In genomic region chr10:122139226-122139625, GRCh38 we compare ENCODE assay signal across 23 cellular contexts.
DNase-seq lines count a peak whose midpoint lies in the region; ATAC-seq, FAIRE-seq and TF ChIP-seq lines count a peak whose summit lies in the region.
"Had no signal": no experiment of that assay in that cellular context is flagged by ENCODE, and none has a peak within 500 bp of the region (broad histone marks: within the 10 kb centered on the region; RNA-seq: fewer than 3 reads in every experiment).

No MANE protein-coding gene starts in this region.

- no TSS peak for BruUV-seq in OCI-LY7 (replicated peaks; lab: Mats Ljungman, UMichigan)

- no peak for TF ChIP-seq POLR2A in A549 (IDR thresholded peaks at IDR 0.05; ENCODE audit: low read length)

- peaks cover under 1% of the 10 kb centered on the region; the same call in 1 of the 3 replicates for H3K9me3 ChIP-seq in A549
- no peaks in the 10 kb centered on the region for H3K9me3 ChIP-seq in right atrium auricular region
- H3K9me3 ChIP-seq in psoas muscle, result no peaks in the 10 kb centered on the region
- H3K9me3 ChIP-seq in OCI-LY7 (ENCODE audit: low read length), result no peaks in the 10 kb centered on the region
- H3K9me3 ChIP-seq: breast epithelium, HAP-1 had no signal

- FAIRE-seq in A549 (lab: Jason Lieb, UNC), result no peak
- FAIRE-seq: A204.1, RCC 7860 had no signal

- H3K4me1 ChIP-seq in A549, result peaks cover 65% of the 10 kb centered on the region
- peaks cover 0 to 81% of the 10 kb centered on the region in 2 donors for H3K4me1 ChIP-seq in right atrium auricular region
- H3K4me1 ChIP-seq in psoas muscle, result peaks cover 55% of the 10 kb centered on the region
- H3K4me1 ChIP-seq in OCI-LY7 (ENCODE audit: insufficient read depth, low read length, poor library complexity, severe bottlenecking), result no peaks in the 10 kb centered on the region
- H3K4me1 ChIP-seq: breast epithelium had no signal

- peaks cover under 1% of the 10 kb centered on the region for H3K9me3 Mint-ChIP-seq in WTC11
- H3K9me3 Mint-ChIP-seq: activated naive CD4-positive, alpha-beta T cell treated with anti-CD3 and anti-CD28 coated beads, Interleukin-2, amount 50 U/mL, for 24 hours; CD4-positive, alpha-beta memory T cell had no signal

- H4K20me1 ChIP-seq in OCI-LY7 (ENCODE audit: insufficient read depth, low read length), result no peaks in the 10 kb centered on the region

- TF ChIP-seq CTCF in A549 (IDR thresholded peaks at IDR 0.05) (no peak), WTC11 (IDR thresholded peaks at IDR 0.05) (no peak), right atrium auricular region (IDR thresholded peaks at IDR 0.05) (no peak), psoas muscle (IDR thresholded peaks at IDR 0.05) (no peak), OCI-LY7 (conservative IDR thresholded peaks at IDR 0.05; ENCODE audit: low read length) (no peak)

- no peaks in the 10 kb centered on the region for H3K9me2 ChIP-seq in OCI-LY7 (ENCODE audit: insufficient read depth, low read length)

- H3K27ac ChIP-seq in A549, result peak overlapping the region; percentile 88 to 92
- peak overlapping the region; percentile 88 to 95 for H3K27ac ChIP-seq in right atrium auricular region
- peak overlapping the region; percentile 90 for H3K27ac ChIP-seq in psoas muscle
- H3K27ac ChIP-seq in OCI-LY7 (ENCODE audit: low read depth, low read length, poor library complexity, severe bottlenecking), result no peak overlapping the region

- no peaks in the 10 kb centered on the region for H3K27me3 ChIP-seq in right atrium auricular region
- no peaks in the 10 kb centered on the region for H3K27me3 ChIP-seq in psoas muscle (ENCODE audit: insufficient read depth in 3 of 3, low read length in 2 of 3)
- H3K27me3 ChIP-seq: breast epithelium had no signal

- peak overlapping the region; percentile 91 for H3K27ac Mint-ChIP-seq in WTC11
- H3K27ac Mint-ChIP-seq: activated naive CD4-positive, alpha-beta T cell treated with anti-CD3 and anti-CD28 coated beads, Interleukin-2, amount 50 U/mL, for 24 hours; CD4-positive, alpha-beta memory T cell; naive B cell had no signal

- H3K36me3 ChIP-seq in right atrium auricular region (peaks cover 37% of the 10 kb centered on the region), psoas muscle (ENCODE audit: insufficient read depth in 1 of 2, low read depth in 1 of 2) (peaks cover 3 to 60% of the 10 kb centered on the region in 2 donors), OCI-LY7 (ENCODE audit: insufficient read depth, low read length) (no peaks in the 10 kb centered on the region)
- H3K36me3 ChIP-seq: breast epithelium, HAP-1 had no signal

- no peak overlapping the region for H3K4me3 Mint-ChIP-seq in WTC11
- H3K4me3 Mint-ChIP-seq: activated naive CD4-positive, alpha-beta T cell treated with anti-CD3 and anti-CD28 coated beads, Interleukin-2, amount 50 U/mL, for 24 hours; CD4-positive, alpha-beta memory T cell had no signal

- TF ChIP-seq EP300 in A549 (IDR thresholded peaks at IDR 0.05), result no peak

- ATAC-seq in A549 (no peak), WTC11 (no peak), psoas muscle (no peak), HG03108 (IDR thresholded peaks at IDR 0.05; ENCODE audit: unreplicated experiment) (no peak), GM18873 (IDR thresholded peaks at IDR 0.05; ENCODE audit: low FRiP score, unreplicated experiment) (no peak)

- POLR2A ChIA-PET in A549 (lab: Yijun Ruan, JAX) (interaction anchor here (3.1 kb wide), 1 partner anchor 26 kb away, joined by 20 read pairs; no protein-coding TSS in a partner anchor), WTC11 (lab: Charles Lee) (no interaction called here), OCI-LY7 (lab: Charles Lee) (no interaction called here)

- H3K4me1 Mint-ChIP-seq in WTC11, result peaks cover 13% of the 10 kb centered on the region
- H3K4me1 Mint-ChIP-seq: activated naive CD4-positive, alpha-beta T cell treated with anti-CD3 and anti-CD28 coated beads, Interleukin-2, amount 50 U/mL, for 24 hours; CD4-positive, alpha-beta memory T cell; naive B cell had no signal

- intact Hi-C loops in psoas muscle (cut with DNase I), result no loop called here
- intact Hi-C loops in OCI-LY7 (cut with micrococcal nuclease; ENCODE audit: unreplicated experiment), result no loop called here

- no peak for TF ChIP-seq RAD21 in A549 (conservative IDR thresholded peaks at IDR 0.05 in 1 of 2, IDR thresholded peaks at IDR 0.05 in 1 of 2)

- H3K4me2 ChIP-seq in A549 (peak overlapping the region; percentile 86; the same call in 2 of the 3 replicates), OCI-LY7 (ENCODE audit: low read length) (no peak overlapping the region)

- peaks cover 3% of the 10 kb centered on the region for H3K36me3 Mint-ChIP-seq in WTC11
- H3K36me3 Mint-ChIP-seq: activated naive CD4-positive, alpha-beta T cell treated with anti-CD3 and anti-CD28 coated beads, Interleukin-2, amount 50 U/mL, for 24 hours; CD4-positive, alpha-beta memory T cell; naive B cell had no signal

- CTCF ChIA-PET in A549 (lab: Yijun Ruan, JAX) (interaction anchor here (1.0 to 5.0 kb wide), 4 partner anchors 9 to 87 kb away, joined by 3 to 36 read pairs (median 15); no protein-coding TSS in a partner anchor), WTC11 (lab: Charles Lee) (interaction anchor here (1.5 kb wide), 1 partner anchor 88 kb away, joined by 5 read pairs; no protein-coding TSS in a partner anchor), OCI-LY7 (lab: Charles Lee; ENCODE audit: unreplicated experiment) (no interaction called here)

- H3K4me3 ChIP-seq in A549 (no peak overlapping the region), right atrium auricular region (no peak overlapping the region), psoas muscle (no peak overlapping the region), OCI-LY7 (ENCODE audit: low read depth, low read length, poor library complexity, severe bottlenecking) (no peak overlapping the region)
- H3K4me3 ChIP-seq: breast epithelium, HAP-1, skin epidermis had no signal

- 77% methylated on average over 11 of the region's 11 CpGs for WGBS in A549 (ENCODE audit: missing lambda C conversion rate)
- WGBS in psoas muscle, 3 donors, result 24 to 43% (median 29%) methylated on average over 11 of the region's 11 CpGs

- no peaks in the 10 kb centered on the region for H3K79me2 ChIP-seq in OCI-LY7 (ENCODE audit: insufficient read depth, low read depth, low read length)

- DNase-seq in A549 (ENCODE audit: low read depth in 1 of 2, low spot score in 1 of 2) (no peak), WTC11 (ENCODE audit: low spot score) (no peak), right atrium auricular region (ENCODE audit: low spot score) (peak; percentile 77), psoas muscle (no peak), KG1 (lab: John Stamatoyannopoulos, UW) (no peak), OCI-LY7 (ENCODE audit: low spot score) (no peak)
- DNase-seq: activated CD8-positive, alpha-beta memory T cell treated with anti-CD3 and anti-CD28 coated beads, Interleukin-2, amount 50 U/mL, for 4 hours; CD4-positive, alpha-beta memory T cell; effector CD4-positive, alpha-beta T cell; EL; MV-4-11; naive B cell; NCI-H2081; NCI-H774; stimulated activated naive CD4-positive, alpha-beta T cell treated with Interleukin-2 at 50 U/mL for 16 hours had no signal

- H2AFZ ChIP-seq in OCI-LY7 (ENCODE audit: low read length), result no peak overlapping the region

- H3K27me3 Mint-ChIP-seq in WTC11 (ENCODE audit: low read depth), result no peaks in the 10 kb centered on the region

TF ChIP-seq in A549, 52 proteins besides CTCF, POLR2A, EP300 and RAD21 (continues in another document):
- TF ChIP-seq, protein P1, sequence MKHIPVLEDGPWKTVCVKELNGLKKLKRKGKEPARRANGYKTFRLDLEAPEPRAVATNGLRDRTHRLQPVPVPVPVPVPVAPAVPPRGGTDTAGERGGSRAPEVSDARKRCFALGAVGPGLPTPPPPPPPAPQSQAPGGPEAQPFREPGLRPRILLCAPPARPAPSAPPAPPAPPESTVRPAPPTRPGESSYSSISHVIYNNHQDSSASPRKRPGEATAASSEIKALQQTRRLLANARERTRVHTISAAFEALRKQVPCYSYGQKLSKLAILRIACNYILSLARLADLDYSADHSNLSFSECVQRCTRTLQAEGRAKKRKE (CRISPR knock-in tag; IDR thresholded peaks at IDR 0.05; ENCODE audit: low read depth), result no peak
- TF ChIP-seq HMGXB4 (CRISPR knock-in tag; IDR thresholded peaks at IDR 0.05; ENCODE audit: borderline replicate concordance) (no peak), KDM5A (IDR thresholded peaks at IDR 0.05) (no peak)

TF ChIP-seq in WTC11, 78 proteins besides CTCF, POLR2A, EP300 and RAD21:
- no peak for TF ChIP-seq ZNF396 (CRISPR knock-in tag; IDR thresholded peaks at IDR 0.05; ENCODE audit: borderline replicate concordance)
- TF ChIP-seq NFE2L1 (CRISPR knock-in tag; IDR thresholded peaks at IDR 0.05), result no peak
- no peak for TF ChIP-seq ZNF512 (CRISPR knock-in tag; IDR thresholded peaks at IDR 0.05; ENCODE audit: borderline replicate concordance)
- TF ChIP-seq, protein P2, sequence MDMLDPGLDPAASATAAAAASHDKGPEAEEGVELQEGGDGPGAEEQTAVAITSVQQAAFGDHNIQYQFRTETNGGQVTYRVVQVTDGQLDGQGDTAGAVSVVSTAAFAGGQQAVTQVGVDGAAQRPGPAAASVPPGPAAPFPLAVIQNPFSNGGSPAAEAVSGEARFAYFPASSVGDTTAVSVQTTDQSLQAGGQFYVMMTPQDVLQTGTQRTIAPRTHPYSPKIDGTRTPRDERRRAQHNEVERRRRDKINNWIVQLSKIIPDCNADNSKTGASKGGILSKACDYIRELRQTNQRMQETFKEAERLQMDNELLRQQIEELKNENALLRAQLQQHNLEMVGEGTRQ (CRISPR knock-in tag; IDR thresholded peaks at IDR 0.05), result no peak
- no peak for TF ChIP-seq NR3C1 (CRISPR knock-in tag; conservative IDR thresholded peaks at IDR 0.05; ENCODE audit: low read depth)
- TF ChIP-seq EMX1 (CRISPR knock-in tag; IDR thresholded peaks at IDR 0.05), result no peak
- no peak for TF ChIP-seq FOXJ3 (CRISPR knock-in tag; IDR thresholded peaks at IDR 0.05; ENCODE audit: borderline replicate concordance)
- no peak for TF ChIP-seq ZNF263 (CRISPR knock-in tag; IDR thresholded peaks at IDR 0.05; ENCODE audit: low read depth)
